26 cellular contexts compared by ENCODE assay signal in the genomic region with DNA sequence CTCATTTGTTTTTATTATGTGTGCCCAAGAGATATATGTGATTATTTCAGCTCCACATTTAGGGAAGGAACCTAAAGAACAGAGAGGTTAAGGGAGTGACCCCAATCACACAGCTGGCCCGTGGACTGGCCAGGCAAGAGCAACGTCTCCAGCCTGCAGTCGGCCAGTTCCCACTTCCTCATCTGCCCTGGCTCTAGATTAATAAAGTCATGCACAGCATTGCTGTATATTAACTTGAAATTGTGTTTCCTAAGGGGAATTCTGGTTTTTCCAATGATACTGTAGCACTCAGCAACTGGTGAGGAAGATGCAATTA.
"Had no signal": no experiment of that assay in that cellular context is flagged by ENCODE, and none has a peak within 500 bp of the region (broad histone marks: within the 10 kb centered on the region; RNA-seq: fewer than 3 reads in every experiment).

No MANE protein-coding gene starts in this region.

- H3K4me3 Mint-ChIP-seq: mesothelial cell of epicardium; naive B cell; natural killer cell; nephron progenitor cell; neural progenitor cell; stimulated activated naive B cell treated with anti-CD40 and anti-IgM and Interleukin-4, amounts not matched to agents 10 μg/mL and 1 μg/mL and 100 μg/mL, for 72 hours; type B pancreatic cell had no signal

- H3K4me3 ChIP-seq: left ventricle myocardium inferior, lung, neural progenitor cell, ovary, right atrium auricular region, skin epidermis, stomach, thoracic aorta, tibial nerve had no signal

- H3K27me3 ChIP-seq: neural progenitor cell, ovary, right atrium auricular region had no signal

- ATAC-seq: natural killer cell; sciatic nerve; stimulated activated naive B cell treated with anti-CD40 and anti-IgM and Interleukin-4, amounts not matched to agents 10 μg/mL and 1 μg/mL and 100 μg/mL, for 72 hours; stimulated activated naive CD8-positive, alpha-beta T cell treated with anti-CD3 and anti-CD28 coated beads, Interleukin-15, Interleukin-2, amounts not matched to agents 100 U/mL and 50 U/mL, for 24 hours had no signal

- H3K4me2 ChIP-seq: neural progenitor cell had no signal

- H3K4me1 ChIP-seq: left ventricle myocardium inferior, right atrium auricular region, stomach, tibial nerve had no signal

- H3K9ac ChIP-seq: neural progenitor cell had no signal

- H2AFZ ChIP-seq: neural progenitor cell had no signal

- H3K9me3 ChIP-seq: left ventricle myocardium inferior, neutrophil, ovary, right atrium auricular region, stomach, thoracic aorta, tibial nerve had no signal

- H3K9me3 Mint-ChIP-seq: mesothelial cell of epicardium; naive B cell; natural killer cell; nephron progenitor cell; neural progenitor cell; stimulated activated naive B cell treated with anti-CD40 and anti-IgM and Interleukin-4, amounts not matched to agents 10 μg/mL and 1 μg/mL and 100 μg/mL, for 72 hours; type B pancreatic cell had no signal

- H3K27ac Mint-ChIP-seq: naive B cell; natural killer cell; nephron progenitor cell; neural progenitor cell; progenitor cell of endocrine pancreas; stimulated activated naive B cell treated with anti-CD40 and anti-IgM and Interleukin-4, amounts not matched to agents 10 μg/mL and 1 μg/mL and 100 μg/mL, for 72 hours had no signal

- H3K27ac ChIP-seq: left ventricle myocardium inferior, neural progenitor cell, neutrophil, ovary, right atrium auricular region, skin epidermis, stomach, thoracic aorta, tibial nerve had no signal

- DNase-seq: islet precursor cell; left ventricle myocardium inferior; mesendoderm; naive B cell; natural killer cell; nephron progenitor cell; occipital lobe; ovary; stimulated activated CD4-positive, alpha-beta T cell treated with anti-CD3 and anti-CD28 coated beads, Interleukin-12 subunit alpha, Interleukin-12 subunit beta, amount 100 ng/mL, for 4 hours; stimulated activated CD4-positive, alpha-beta T cell treated with anti-CD3 and anti-CD28 coated beads, Interleukin-15, amount 100 ng/mL, for 24 hours; stimulated activated CD4-positive, alpha-beta T cell treated with anti-CD3 and anti-CD28 coated beads, Interleukin-2, amount 100 ng/mL, for 24 hours; stimulated activated CD4-positive, alpha-beta T cell treated with anti-CD3 and anti-CD28 coated beads, Interleukin-4, amount 100 ng/mL, for 1 hour; stimulated activated naive B cell treated with anti-CD40 and anti-IgM and Interleukin-4, amounts not matched to agents 10 μg/mL and 1 μg/mL and 100 μg/mL, for 72 hours; stimulated activated naive CD8-positive, alpha-beta T cell treated with anti-CD3 and anti-CD28 coated beads, Interleukin-15, Interleukin-2, amounts not matched to agents 100 U/mL and 50 U/mL, for 24 hours; stomach had no signal

- H3K4me1 Mint-ChIP-seq: naive B cell; natural killer cell; stimulated activated naive B cell treated with anti-CD40 and anti-IgM and Interleukin-4, amounts not matched to agents 10 μg/mL and 1 μg/mL and 100 μg/mL, for 72 hours had no signal

- H3K36me3 ChIP-seq: left ventricle myocardium inferior, neural progenitor cell, neutrophil, ovary, right atrium auricular region, stomach, thoracic aorta, tibial nerve had no signal

- H3K36me3 Mint-ChIP-seq: mesothelial cell of epicardium; naive B cell; natural killer cell; neural progenitor cell; stimulated activated naive B cell treated with anti-CD40 and anti-IgM and Interleukin-4, amounts not matched to agents 10 μg/mL and 1 μg/mL and 100 μg/mL, for 72 hours; type B pancreatic cell had no signal
